ENCODE assay signal across 1 cellular context in genomic region chr17:31878703-31879073, GRCh38.
A peak's percentile ranks its signal among the peaks of the same experiment; 100 is the strongest.
TF ChIP-seq lines count a peak whose summit lies in the region.

No MANE protein-coding gene starts in this region.

TF ChIP-seq in K562, 482 proteins besides CTCF, POLR2A, EP300 and RAD21:
- TF ChIP-seq, protein P1, sequence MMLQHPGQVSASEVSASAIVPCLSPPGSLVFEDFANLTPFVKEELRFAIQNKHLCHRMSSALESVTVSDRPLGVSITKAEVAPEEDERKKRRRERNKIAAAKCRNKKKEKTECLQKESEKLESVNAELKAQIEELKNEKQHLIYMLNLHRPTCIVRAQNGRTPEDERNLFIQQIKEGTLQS (IDR thresholded peaks at IDR 0.05), result 0 out of 2 replicates have a peak, but pooled peaks have one; percentile 38
- TF ChIP-seq, protein P1 (CRISPR knock-in tag; conservative IDR thresholded peaks at IDR 0.05), result no peak
- no peak for TF ChIP-seq EWSR1 (IDR thresholded peaks at IDR 0.05; ENCODE audit: borderline replicate concordance, low read depth, partially characterized antibody)
